Comparison of ENCODE assay signal across 12 cellular contexts in genomic region chr3:33054100-33055097, GRCh38. TPM values are rescaled to one million over a fixed set of nuclear protein-coding genes. Genes with fewer than 3 reads are reported as not detected.
DNase-seq lines count a peak whose midpoint lies in the region; ATAC-seq, FAIRE-seq and TF ChIP-seq lines count a peak whose summit lies in the region.
"Had no signal": no experiment of that assay in that cellular context is flagged by ENCODE, and none has a peak within 500 bp of the region (broad histone marks: within the 10 kb centered on the region; RNA-seq: fewer than 3 reads in every experiment).

No MANE protein-coding gene starts in this region.

- peaks cover 49 to 89% (median 87%) of the 10 kb centered on the region in 3 donors for H3K4me1 Mint-ChIP-seq in CD8-positive, alpha-beta memory T cell
- peaks cover 17 to 65% (median 28%) of the 10 kb centered on the region in 4 donors for H3K4me1 Mint-ChIP-seq in naive thymus-derived CD8-positive, alpha-beta T cell

- CTCF ChIA-PET in CD8-positive, alpha-beta memory T cell (lab: Charles Lee), result interaction anchor here (1.5 to 1.7 kb wide), 3 partner anchors 9 to 31 kb away, joined by 3 to 5 read pairs (median 4); no protein-coding TSS in a partner anchor
- CTCF ChIA-PET in OCI-LY7 (lab: Charles Lee; ENCODE audit: unreplicated experiment) (no interaction called here), GM12878 (lab: Yijun Ruan, JAX) (interaction anchor here (0.6 to 1.6 kb wide), 2 partner anchors 78 to 107 kb away, joined by 3 to 4 read pairs; no protein-coding TSS in a partner anchor)

- SMC1A ChIA-PET in GM12878 (lab: Charles Lee; ENCODE audit: uncharacterized antibody, unreplicated experiment), result interaction anchor here (0.9 kb wide), 1 partner anchor 9 kb away, joined by 3 read pairs; no protein-coding TSS in a partner anchor

- RAD21 ChIA-PET in GM12878 (lab: Charles Lee; ENCODE audit: unreplicated experiment), result no interaction called here

- no peak for TF ChIP-seq EP300 in GM12878 (IDR thresholded peaks at IDR 0.05; ENCODE audit: borderline replicate concordance in 1 of 2, control insufficient read depth in 1 of 2, low read depth in 2 of 2, low read length in 2 of 2)

- no peak for TF ChIP-seq CTCF in OCI-LY7 (conservative IDR thresholded peaks at IDR 0.05; ENCODE audit: low read length)
- TF ChIP-seq CTCF in GM12878 (IDR thresholded peaks at IDR 0.05 in 2 of 3, conservative IDR thresholded peaks at IDR 0.05 in 1 of 3; ENCODE audit: control insufficient read depth in 2 of 3, extremely low read depth in 1 of 3, insufficient read depth in 1 of 3, low read depth in 3 of 3, low read length in 3 of 3), result no peak

- H3K4me3 Mint-ChIP-seq in CD8-positive, alpha-beta memory T cell, result peak overlapping the region in 6 of 7 donors; percentile 74 to 83 (median 78)
- H3K4me3 Mint-ChIP-seq in naive thymus-derived CD8-positive, alpha-beta T cell, result peak overlapping the region in 5 of 10 donors; percentile 49 to 65 (median 58)

- H3K27me3 ChIP-seq in CD8-positive, alpha-beta memory T cell (ENCODE audit: insufficient read depth, low read length, poor library complexity, severe bottlenecking), result no peaks in the 10 kb centered on the region
- no peaks in the 10 kb centered on the region for H3K27me3 ChIP-seq in GM12878 (replicated peaks in 1 of 2; ENCODE audit: control insufficient read depth in 2 of 2, insufficient read depth in 2 of 2, low read length in 1 of 2)
- H3K27me3 ChIP-seq: ovary, thyroid gland had no signal

- BruUV-seq in OCI-LY7 (replicated peaks; lab: Mats Ljungman, UMichigan) (no TSS peak), GM12878 (replicated peaks; lab: Mats Ljungman, UMichigan) (no TSS peak)

- no peaks in the 10 kb centered on the region for H3K79me2 ChIP-seq in OCI-LY7 (ENCODE audit: insufficient read depth, low read depth, low read length)
- no peaks in the 10 kb centered on the region for H3K79me2 ChIP-seq in GM12878 (ENCODE audit: control insufficient read depth, insufficient read depth, low read length)

- H3K27ac ChIP-seq in CD8-positive, alpha-beta memory T cell (ENCODE audit: low read depth, low read length), result peak overlapping the region; percentile 61
- H3K27ac ChIP-seq in OCI-LY7 (ENCODE audit: low read depth, low read length, poor library complexity, severe bottlenecking), result peak overlapping the region; percentile 59
- H3K27ac ChIP-seq in GM12878 (ENCODE audit: control insufficient read depth, insufficient read depth), result peak overlapping the region; percentile 51
- H3K27ac ChIP-seq: ovary, thyroid gland had no signal

- no peak overlapping the region for H3K9ac ChIP-seq in GM12878 (ENCODE audit: control insufficient read depth, insufficient read depth, low read length)

- H3K27me3 Mint-ChIP-seq in CD8-positive, alpha-beta memory T cell, result no peaks in the 10 kb centered on the region
- H3K27me3 Mint-ChIP-seq in naive thymus-derived CD8-positive, alpha-beta T cell, result peaks cover 0 to 3% (median 0%) of the 10 kb centered on the region in 5 donors

- DNase-seq in CD8-positive, alpha-beta memory T cell, result no peak
- DNase-seq in OCI-LY7 (ENCODE audit: low spot score), result no peak
- no peak for DNase-seq in GM12878 (ENCODE audit: low read depth, low spot score)
- DNase-seq in naive thymus-derived CD8-positive, alpha-beta T cell, result no peak
- DNase-seq in dedifferentiated amniotic fluid mesenchymal stem cell (ENCODE audit: extremely low spot score), result no peak
- no peak for DNase-seq in NCI-H2227 (lab: John Stamatoyannopoulos, UW; ENCODE audit: unreplicated experiment)
- DNase-seq in NCI-H2029 treated with DMSO at 0.1 percent for 48 hours (lab: John Stamatoyannopoulos, UW), result no peak
- DNase-seq: NCI-H2081 treated with DMSO at 0.1 percent for 48 hours, ovary, thyroid gland had no signal

- no peak for TF ChIP-seq POLR2A in GM12878 (IDR thresholded peaks at IDR 0.05; ENCODE audit: low read depth, low read length)

- no peaks in the 10 kb centered on the region for H3K9me3 Mint-ChIP-seq in CD8-positive, alpha-beta memory T cell
- no peaks in the 10 kb centered on the region for H3K9me3 Mint-ChIP-seq in naive thymus-derived CD8-positive, alpha-beta T cell

- H3K9me2 ChIP-seq in OCI-LY7 (ENCODE audit: insufficient read depth, low read length), result no peaks in the 10 kb centered on the region

- H3K4me2 ChIP-seq in OCI-LY7 (ENCODE audit: low read length) (peak overlapping the region; percentile 65), GM12878 (ENCODE audit: control insufficient read depth, insufficient read depth) (0 out of 2 replicates have a peak overlapping the region, but pooled peaks have one; percentile 5)

- no peaks in the 10 kb centered on the region for H4K20me1 ChIP-seq in OCI-LY7 (ENCODE audit: insufficient read depth, low read length)
- H4K20me1 ChIP-seq in GM12878 (ENCODE audit: control insufficient read depth, insufficient read depth), result no peaks in the 10 kb centered on the region

- TF ChIP-seq RAD21 in GM12878 (IDR thresholded peaks at IDR 0.05; ENCODE audit: insufficient read depth, low read depth, low read length), result no peak

- no peaks in the 10 kb centered on the region for H3K9me3 ChIP-seq in CD8-positive, alpha-beta memory T cell (ENCODE audit: low read length)
- peaks cover 5% of the 10 kb centered on the region; the same call in 1 of the 2 replicates for H3K9me3 ChIP-seq in OCI-LY7 (ENCODE audit: low read length)
- H3K9me3 ChIP-seq in GM12878 (replicated peaks; ENCODE audit: control insufficient read depth, insufficient read depth, low read length), result no peaks in the 10 kb centered on the region
- H3K9me3 ChIP-seq: ovary, thyroid gland had no signal

- peak overlapping the region; percentile 17 for H3K4me3 ChIP-seq in CD8-positive, alpha-beta memory T cell (ENCODE audit: low read length)
- H3K4me3 ChIP-seq in OCI-LY7 (ENCODE audit: low read depth, low read length, poor library complexity, severe bottlenecking) (no peak overlapping the region), GM12878 (no peak overlapping the region)
- H3K4me3 ChIP-seq: ovary, thyroid gland had no signal

- intact Hi-C loops in OCI-LY7 (cut with micrococcal nuclease; ENCODE audit: unreplicated experiment) (no loop called here), GM12878 (cut with micrococcal nuclease; ENCODE audit: unreplicated experiment) (no loop called here)

- POLR2A ChIA-PET in CD8-positive, alpha-beta memory T cell (lab: Charles Lee), result interaction anchor here (1.3 kb wide), 1 partner anchor 10 kb away, joined by 3 read pairs; no protein-coding TSS in a partner anchor
- POLR2A ChIA-PET in OCI-LY7 (lab: Charles Lee), result interaction anchor here (0.6 to 1.6 kb wide), 4 partner anchors 8 to 15 kb away, joined by 3 to 4 read pairs (median 3); no protein-coding TSS in a partner anchor
- POLR2A ChIA-PET in GM12878 (lab: Charles Lee), result no interaction called here
- POLR2A ChIA-PET in naive thymus-derived CD8-positive, alpha-beta T cell (lab: Charles Lee), result interaction anchor here (0.6 kb wide), 1 partner anchor 20 kb away, joined by 5 read pairs; no protein-coding TSS in a partner anchor

- H3K36me3 ChIP-seq in CD8-positive, alpha-beta memory T cell (ENCODE audit: insufficient read depth, low read length), result peaks cover 28% of the 10 kb centered on the region
- peaks cover 13% of the 10 kb centered on the region for H3K36me3 ChIP-seq in OCI-LY7 (ENCODE audit: insufficient read depth, low read length)
- H3K36me3 ChIP-seq in GM12878 (ENCODE audit: control insufficient read depth in 2 of 2, insufficient read depth in 2 of 2, low read length in 1 of 2), result peaks cover 4 to 14% of the 10 kb centered on the region in 2 experiments; a peak in 3 of 4 replicates
- H3K36me3 ChIP-seq: ovary had no signal

- H3K36me3 Mint-ChIP-seq in CD8-positive, alpha-beta memory T cell, result peaks cover 24 to 60% (median 34%) of the 10 kb centered on the region in 3 donors
- peaks cover 22 to 75% (median 48%) of the 10 kb centered on the region in 3 donors for H3K36me3 Mint-ChIP-seq in naive thymus-derived CD8-positive, alpha-beta T cell

- H3K27ac Mint-ChIP-seq in CD8-positive, alpha-beta memory T cell, result peak overlapping the region; percentile 88 to 97 (median 94)
- peak overlapping the region in 6 of 10 donors; percentile 5 to 77 (median 50) for H3K27ac Mint-ChIP-seq in naive thymus-derived CD8-positive, alpha-beta T cell

- no peak for ATAC-seq in GM12878
- no peak for ATAC-seq in naive thymus-derived CD8-positive, alpha-beta T cell
- no peak for ATAC-seq in GM19351 (IDR thresholded peaks at IDR 0.05; ENCODE audit: unreplicated experiment)

- FAIRE-seq in GM12878 (lab: Jason Lieb, UNC), result no peak
- FAIRE-seq: keratinocyte had no signal

- in situ Hi-C loops in GM12878 (cut with MboI), result no loop called here

- peaks cover 46% of the 10 kb centered on the region for H3K4me1 ChIP-seq in CD8-positive, alpha-beta memory T cell (ENCODE audit: insufficient read depth, low read length)
- H3K4me1 ChIP-seq in OCI-LY7 (ENCODE audit: insufficient read depth, low read length, poor library complexity, severe bottlenecking) (peaks cover 85% of the 10 kb centered on the region), GM12878 (ENCODE audit: control insufficient read depth, insufficient read depth, low read length) (peaks cover 40% of the 10 kb centered on the region)
- H3K4me1 ChIP-seq: thyroid gland had no signal

- 47% methylated on average over 5 of the region's 5 CpGs for WGBS in GM12878 (ENCODE audit: insufficient coverage, insufficient replicate concordance, low lambda C conversion rate, missing lambda C conversion rate)

- H2AFZ ChIP-seq in OCI-LY7 (ENCODE audit: low read length) (peak overlapping the region; percentile 70), GM12878 (ENCODE audit: control insufficient read depth, low read depth, low read length) (peak overlapping the region; percentile 43)

RNA-seq across cellular contexts. Expression of gene GLB1, which starts 42.5 kb away (rescaled TPM):
- total RNA-seq in CD8-positive, alpha-beta memory T cell, result 10 to 100 TPM; 41.5 to 50.9 TPM
- polyA plus RNA-seq in CD8-positive, alpha-beta memory T cell, result 35.5 TPM
- 9.7 and 13.2 TPM in 2 replicates for total RNA-seq in OCI-LY7 (2014; rRNA removed; shearing (Covaris generic))
- total RNA-seq in OCI-LY7 (2022), result 25.8 and 26.1 TPM in 2 replicates
- 31.1 and 32.4 TPM in 2 replicates for total RNA-seq in GM12878 (2013; cell fraction: nucleolus; rRNA removed)
- 31.1 and 32.6 TPM in 2 replicates for total RNA-seq in GM12878 (2014; rRNA removed)
- 20.6 and 25.3 TPM in 2 replicates for total RNA-seq in GM12878 (2014; rRNA removed; fragmentation: Illumina TruSeq; extraction: Trizol)
- total RNA-seq in GM12878 (2021), result 38.3 and 39.0 TPM in 2 replicates
- polyA plus RNA-seq in GM12878 (2011; ENCODE audit: low read depth), result 19.3 TPM
- polyA plus RNA-seq in GM12878 (2011; rRNA removed), result 35.4 and 57.1 TPM in 2 replicates
- polyA plus RNA-seq in GM12878 (2011; cell fraction: cytosol; rRNA removed), result 47.8 and 61.9 TPM in 2 replicates
- polyA plus RNA-seq in GM12878 (2011; cell fraction: nucleus; rRNA removed), result 35.6 and 51.9 TPM in 2 replicates
- 20.8 and 20.9 TPM in 2 replicates for polyA plus RNA-seq in GM12878 (2012)
- polyA plus RNA-seq in GM12878 (2014; fragmentation: Illumina TruSeq; extraction: Trizol), result 28.4 and 34.4 TPM in 2 replicates
- 10 to 100 TPM; 30.4 to 44.8 TPM for polyA plus RNA-seq in GM12878 (2014; fragmentation: Nextera tagmentation; extraction: Ambion mirVana)
- 26.7 and 28.7 TPM in 2 replicates for polyA plus RNA-seq in GM12878 (2014; rRNA removed)
- polyA plus RNA-seq in GM12878 (2016; fragmentation: Nextera tagmentation; extraction: Ambion mirVana), result 10 to 100 TPM; 31.4 to 39.2 TPM
- 44.6 and 50.3 TPM in 2 replicates for polyA minus RNA-seq in GM12878 (2011; rRNA and poly(A)+ RNA removed)
- polyA minus RNA-seq in GM12878 (2011; cell fraction: cytosol; rRNA and poly(A)+ RNA removed), result 15.6 and 23.2 TPM in 2 replicates
- 33.2 and 41.0 TPM in 2 replicates for polyA minus RNA-seq in GM12878 (2011; cell fraction: nucleus; rRNA and poly(A)+ RNA removed)
- total RNA-seq in naive thymus-derived CD8-positive, alpha-beta T cell, result 10 to 100 TPM; 18.7 to 27.0 TPM
- 10 to 100 TPM; 12.7 to 17.0 (median 16.3) TPM for polyA plus RNA-seq in naive thymus-derived CD8-positive, alpha-beta T cell

RNA-seq across cellular contexts. Expression of gene TMPPE, which starts 42.5 kb away (rescaled TPM):
- total RNA-seq in CD8-positive, alpha-beta memory T cell, result 10 to 100 TPM; 12.0 to 13.2 TPM
- polyA plus RNA-seq in CD8-positive, alpha-beta memory T cell, result 0.62 TPM
- 1.7 and 2.1 TPM in 2 replicates for total RNA-seq in OCI-LY7 (2014; rRNA removed; shearing (Covaris generic))
- 5.5 and 6.1 TPM in 2 replicates for total RNA-seq in OCI-LY7 (2022)
- total RNA-seq in GM12878 (2013; cell fraction: nucleolus; rRNA removed), result 12.2 and 15.0 TPM in 2 replicates
- 3.7 and 3.8 TPM in 2 replicates for total RNA-seq in GM12878 (2014; rRNA removed)
- total RNA-seq in GM12878 (2014; rRNA removed; fragmentation: Illumina TruSeq; extraction: Trizol), result 2.7 and 3.0 TPM in 2 replicates
- total RNA-seq in GM12878 (2021), result 5.3 and 6.7 TPM in 2 replicates
- polyA plus RNA-seq in GM12878 (2011; ENCODE audit: low read depth), result 1.1 TPM
- 3.2 and 3.7 TPM in 2 replicates for polyA plus RNA-seq in GM12878 (2011; rRNA removed)
- polyA plus RNA-seq in GM12878 (2011; cell fraction: cytosol; rRNA removed), result 4.1 and 5.2 TPM in 2 replicates
- polyA plus RNA-seq in GM12878 (2011; cell fraction: nucleus; rRNA removed), result 5.1 and 6.4 TPM in 2 replicates
- polyA plus RNA-seq in GM12878 (2012), result 0.72 and 1.0 TPM in 2 replicates
- 0.87 and 1.7 TPM in 2 replicates for polyA plus RNA-seq in GM12878 (2014; fragmentation: Illumina TruSeq; extraction: Trizol)
- under 1 TPM; 0.11 to 0.13 TPM for polyA plus RNA-seq in GM12878 (2014; fragmentation: Nextera tagmentation; extraction: Ambion mirVana)
- 2.3 and 2.9 TPM in 2 replicates for polyA plus RNA-seq in GM12878 (2014; rRNA removed)
- 1 to 10 TPM; 1.9 to 2.1 TPM for polyA plus RNA-seq in GM12878 (2016; fragmentation: Nextera tagmentation; extraction: Ambion mirVana)
- 21.1 and 21.9 TPM in 2 replicates for polyA minus RNA-seq in GM12878 (2011; rRNA and poly(A)+ RNA removed)
- polyA minus RNA-seq in GM12878 (2011; cell fraction: cytosol; rRNA and poly(A)+ RNA removed), result 4.8 and 5.7 TPM in 2 replicates
- 12.3 and 22.7 TPM in 2 replicates for polyA minus RNA-seq in GM12878 (2011; cell fraction: nucleus; rRNA and poly(A)+ RNA removed)
- 1 to 10 TPM; 6.9 TPM for total RNA-seq in naive thymus-derived CD8-positive, alpha-beta T cell
- under 1 TPM; 0.14 to 0.77 (median 0.64) TPM for polyA plus RNA-seq in naive thymus-derived CD8-positive, alpha-beta T cell

RNA-seq across cellular contexts. Expression of gene CRTAP, which starts 59.4 kb away (rescaled TPM):
- total RNA-seq in CD8-positive, alpha-beta memory T cell, result 10 to 100 TPM; 49.5 to 50.3 TPM
- 84.0 TPM for polyA plus RNA-seq in CD8-positive, alpha-beta memory T cell
- total RNA-seq in OCI-LY7 (2014; rRNA removed; shearing (Covaris generic)), result 11.8 and 19.2 TPM in 2 replicates
- total RNA-seq in OCI-LY7 (2022) (53.7 and 55.3 TPM in 2 replicates), GM12878 (2014; rRNA removed) (19.0 and 25.1 TPM in 2 replicates), GM12878 (2014; rRNA removed; fragmentation: Illumina TruSeq; extraction: Trizol) (18.5 and 20.8 TPM in 2 replicates), GM12878 (2021) (38.4 and 43.6 TPM in 2 replicates)
- 1.1 and 1.9 TPM in 2 replicates for total RNA-seq in GM12878 (2013; cell fraction: nucleolus; rRNA removed)
- polyA plus RNA-seq in GM12878 (2011; ENCODE audit: low read depth), result 7.2 TPM
- polyA plus RNA-seq in GM12878 (2011; rRNA removed) (37.0 and 40.8 TPM in 2 replicates), GM12878 (2014; fragmentation: Illumina TruSeq; extraction: Trizol) (42.3 and 45.3 TPM in 2 replicates), GM12878 (2014; fragmentation: Nextera tagmentation; extraction: Ambion mirVana) (1 to 10 TPM; 6.0 to 6.2 TPM), GM12878 (2014; rRNA removed) (34.5 and 35.5 TPM in 2 replicates), GM12878 (2016; fragmentation: Nextera tagmentation; extraction: Ambion mirVana) (10 to 100 TPM; 23.1 to 23.5 TPM)
- 29.0 TPM in 2 replicates for polyA plus RNA-seq in GM12878 (2011; cell fraction: cytosol; rRNA removed)
- polyA plus RNA-seq in GM12878 (2011; cell fraction: nucleus; rRNA removed), result 9.0 and 10.1 TPM in 2 replicates
- 19.2 and 31.7 TPM in 2 replicates for polyA plus RNA-seq in GM12878 (2012)
- polyA minus RNA-seq in GM12878 (2011; rRNA and poly(A)+ RNA removed), result 18.1 and 18.3 TPM in 2 replicates
- polyA minus RNA-seq in GM12878 (2011; cell fraction: cytosol; rRNA and poly(A)+ RNA removed), result 13.1 and 15.2 TPM in 2 replicates
- polyA minus RNA-seq in GM12878 (2011; cell fraction: nucleus; rRNA and poly(A)+ RNA removed), result 2.3 and 4.8 TPM in 2 replicates
- total RNA-seq in naive thymus-derived CD8-positive, alpha-beta T cell, result 10 to 100 TPM; 36.0 to 45.7 TPM
- 10 to 100 TPM; 25.4 to 52.5 (median 36.0) TPM for polyA plus RNA-seq in naive thymus-derived CD8-positive, alpha-beta T cell
